Comparison of ENCODE assay signal across 8 cellular contexts in the genomic region with DNA sequence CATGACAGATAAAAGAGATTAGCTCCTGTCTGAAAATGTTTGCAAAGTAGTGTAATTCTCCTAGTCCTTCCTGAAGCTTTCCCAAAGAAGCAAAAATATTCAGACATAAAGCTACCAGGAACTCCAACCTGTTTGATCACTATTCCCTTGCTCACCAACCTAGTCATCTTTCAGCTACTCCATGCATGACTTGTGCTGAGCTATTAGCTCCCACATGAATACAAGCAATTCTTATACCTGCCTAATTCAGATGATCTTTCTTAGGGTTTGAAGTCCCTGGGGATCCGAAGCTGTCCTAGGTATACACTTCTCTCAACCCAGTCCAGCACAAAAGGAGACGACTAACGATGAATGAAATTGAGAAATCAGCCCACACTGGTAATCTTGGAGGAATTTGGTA. TPM values are rescaled to one million over a fixed set of nuclear protein-coding genes. Genes with fewer than 3 reads are reported as not detected.
DNase-seq lines count a peak whose midpoint lies in the region; ATAC-seq and TF ChIP-seq lines count a peak whose summit lies in the region.

No MANE protein-coding gene starts in this region.

- peak; percentile 4 for ATAC-seq in body of pancreas
- ATAC-seq in GM18505 (IDR thresholded peaks at IDR 0.05; ENCODE audit: unreplicated experiment) = no peak
- ATAC-seq in HG03442 (IDR thresholded peaks at IDR 0.05; ENCODE audit: unreplicated experiment) = no peak

- H3K4me3 Mint-ChIP-seq in type B pancreatic cell = peak overlapping the region; percentile 99

- peak overlapping the region; percentile 99 for H3K27ac Mint-ChIP-seq in type B pancreatic cell

- peak overlapping the region in 6 of 11 experiments; percentile 80 to 93 (median 88); a peak in 8 of 22 replicates for H3K27ac ChIP-seq in BLaER1 treated with 17β-estradiol and CSF1 and Interleukin-3, amounts not matched to agents 10 nM and 100 nM
- H3K27ac ChIP-seq in KMS-11 = no peak overlapping the region
- peak overlapping the region; percentile 83 to 94 (median 84) for H3K27ac ChIP-seq in body of pancreas
- H3K27ac ChIP-seq in liver (ENCODE audit: low read depth in 1 of 2, low read length in 2 of 2) = peak overlapping the region; percentile 88 to 97

- WGBS in body of pancreas, 2 donors = 10 to 31% methylated on average over 3 of the region's 3 CpGs
- WGBS in liver = 23% methylated on average over 3 of the region's 3 CpGs

- DNase-seq in body of pancreas = no peak
- no peak for DNase-seq in type B pancreatic cell (ENCODE audit: extremely low spot score, unreplicated experiment)
- no peak for DNase-seq in NCI-H187 treated with DMSO at 0.1 percent for 48 hours (lab: John Stamatoyannopoulos, UW)

- TF ChIP-seq RAD21 in liver (IDR thresholded peaks at IDR 0.05) = no peak

- intact Hi-C loops in body of pancreas (cut with DNase I) = no loop called here

- H3K9me3 ChIP-seq in BLaER1 treated with 17β-estradiol and CSF1 and Interleukin-3, amounts not matched to agents 10 nM and 100 nM (replicated peaks in 1 of 11) = peaks cover 0 to 5% (median 3%) of the 10 kb centered on the region in 11 experiments; a peak in 13 of 22 replicates
- H3K9me3 ChIP-seq in body of pancreas = no peaks in the 10 kb centered on the region
- H3K9me3 ChIP-seq in liver (ENCODE audit: control insufficient read depth in 4 of 4, low read length in 3 of 4) = no peaks in the 10 kb centered on the region

- H3K4me2 ChIP-seq in BLaER1 treated with 17β-estradiol and CSF1 and Interleukin-3, amounts not matched to agents 10 nM and 100 nM = peak overlapping the region; percentile 76 to 92 (median 86)
- peak overlapping the region; percentile 80 for H3K4me2 ChIP-seq in KMS-11

- H3K4me1 ChIP-seq in BLaER1 treated with 17β-estradiol and CSF1 and Interleukin-3, amounts not matched to agents 10 nM and 100 nM = peaks cover 10 to 32% (median 21%) of the 10 kb centered on the region in 10 experiments; a peak in 19 of 20 replicates
- H3K4me1 ChIP-seq in KMS-11 (ENCODE audit: low read depth, poor library complexity, severe bottlenecking) = peaks cover 5% of the 10 kb centered on the region
- peaks cover 16% of the 10 kb centered on the region for H3K4me1 ChIP-seq in body of pancreas
- H3K4me1 ChIP-seq in liver (ENCODE audit: control insufficient read depth in 4 of 4, insufficient read depth in 4 of 4, low read length in 3 of 4) = peaks cover 0 to 11% (median 3%) of the 10 kb centered on the region in 4 donors

- H3K9ac ChIP-seq in BLaER1 treated with 17β-estradiol and CSF1 and Interleukin-3, amounts not matched to agents 10 nM and 100 nM = peak overlapping the region in 5 of 11 experiments; percentile 78 to 90 (median 84); a peak in 8 of 22 replicates
- H3K9ac ChIP-seq in KMS-11 (0 out of 2 replicates have a peak overlapping the region, but pooled peaks have one; percentile 54), liver (ENCODE audit: low read depth in 1 of 2, low read length in 2 of 2) (peak overlapping the region in 1 of 2 donors; percentile 93)

- H3K4me1 Mint-ChIP-seq in type B pancreatic cell (ENCODE audit: unreplicated experiment) = peaks cover 24% of the 10 kb centered on the region

- H3K79me2 ChIP-seq in KMS-11 (ENCODE audit: insufficient read depth, low read depth) = no peaks in the 10 kb centered on the region

- no peaks in the 10 kb centered on the region for H3K9me3 Mint-ChIP-seq in type B pancreatic cell

- peak overlapping the region; percentile 93 for H2AFZ ChIP-seq in KMS-11 (ENCODE audit: low read depth)

- no peak for TF ChIP-seq CTCF in KMS-11 (conservative IDR thresholded peaks at IDR 0.05; ENCODE audit: low read depth, low read length)
- TF ChIP-seq CTCF in body of pancreas (IDR thresholded peaks at IDR 0.05) = no peak
- TF ChIP-seq CTCF in liver (IDR thresholded peaks at IDR 0.05; ENCODE audit: low read depth, low read length, missing input control) = no peak
- TF ChIP-seq CTCF in type B pancreatic cell (conservative IDR thresholded peaks at IDR 0.05) = no peak

- H3K4me3 ChIP-seq in BLaER1 treated with 17β-estradiol and CSF1 and Interleukin-3, amounts not matched to agents 10 nM and 100 nM = peak overlapping the region in 9 of 10 experiments; percentile 53 to 75 (median 64); a peak in 12 of 20 replicates
- H3K4me3 ChIP-seq in KMS-11 (IDR thresholded peaks at IDR 0.05; ENCODE audit: insufficient read depth, low read depth, low read length) (no peak overlapping the region), body of pancreas (no peak overlapping the region), liver (ENCODE audit: low read depth in 1 of 3, low read length in 3 of 3) (peak overlapping the region; percentile 29 to 71 (median 65))

- no peaks in the 10 kb centered on the region for H4K20me1 ChIP-seq in BLaER1 treated with 17β-estradiol and CSF1 and Interleukin-3, amounts not matched to agents 10 nM and 100 nM
- H4K20me1 ChIP-seq in KMS-11 (ENCODE audit: insufficient read depth) = no peaks in the 10 kb centered on the region

- H3K36me3 Mint-ChIP-seq in type B pancreatic cell = peaks cover 7% of the 10 kb centered on the region

- no peak for TF ChIP-seq POLR2A in body of pancreas (IDR thresholded peaks at IDR 0.05)
- TF ChIP-seq POLR2A in GM18505 (IDR thresholded peaks at IDR 0.05; ENCODE audit: borderline replicate concordance, extremely low read depth, insufficient read depth, insufficient read length) = no peak

- H3K27me3 Mint-ChIP-seq in type B pancreatic cell = no peaks in the 10 kb centered on the region

- H3K27me3 ChIP-seq in BLaER1 treated with 17β-estradiol and CSF1 and Interleukin-3, amounts not matched to agents 10 nM and 100 nM = no peaks in the 10 kb centered on the region; a peak in 1 of 22 replicates
- H3K27me3 ChIP-seq in KMS-11 (ENCODE audit: insufficient read depth, low read depth) = no peaks in the 10 kb centered on the region
- no peaks in the 10 kb centered on the region for H3K27me3 ChIP-seq in body of pancreas
- H3K27me3 ChIP-seq in liver (ENCODE audit: control insufficient read depth in 4 of 4, insufficient read depth in 4 of 4, low read length in 3 of 4) = no peaks in the 10 kb centered on the region

- no peaks in the 10 kb centered on the region for H3K36me3 ChIP-seq in BLaER1 treated with 17β-estradiol and CSF1 and Interleukin-3, amounts not matched to agents 10 nM and 100 nM
- H3K36me3 ChIP-seq in KMS-11 (ENCODE audit: insufficient read depth) (no peaks in the 10 kb centered on the region), body of pancreas (replicated peaks in 1 of 2; ENCODE audit: insufficient read depth in 1 of 2, low read depth in 2 of 2) (no peaks in the 10 kb centered on the region), liver (ENCODE audit: control insufficient read depth in 4 of 4, insufficient read depth in 3 of 4, low read depth in 1 of 4, low read length in 3 of 4) (peaks cover 0 to 2% (median 0%) of the 10 kb centered on the region in 4 donors)

TF ChIP-seq in liver, 16 proteins besides CTCF, POLR2A, EP300 and RAD21 (continues in another document):
- TF ChIP-seq TAF1 (conservative IDR thresholded peaks at IDR 0.05) (no peak), EGR1 (IDR thresholded peaks at IDR 0.05; ENCODE audit: low read depth in 2 of 2) (no peak), RXRA (IDR thresholded peaks at IDR 0.05) (no peak), HNF4A (conservative IDR thresholded peaks at IDR 0.05) (no peak), JUND (IDR thresholded peaks at IDR 0.05) (no peak), YY1 (IDR thresholded peaks at IDR 0.05) (no peak), SP1 (IDR thresholded peaks at IDR 0.05) (no peak), FOXA2 (IDR thresholded peaks at IDR 0.05) (no peak)
- TF ChIP-seq, protein P1, sequence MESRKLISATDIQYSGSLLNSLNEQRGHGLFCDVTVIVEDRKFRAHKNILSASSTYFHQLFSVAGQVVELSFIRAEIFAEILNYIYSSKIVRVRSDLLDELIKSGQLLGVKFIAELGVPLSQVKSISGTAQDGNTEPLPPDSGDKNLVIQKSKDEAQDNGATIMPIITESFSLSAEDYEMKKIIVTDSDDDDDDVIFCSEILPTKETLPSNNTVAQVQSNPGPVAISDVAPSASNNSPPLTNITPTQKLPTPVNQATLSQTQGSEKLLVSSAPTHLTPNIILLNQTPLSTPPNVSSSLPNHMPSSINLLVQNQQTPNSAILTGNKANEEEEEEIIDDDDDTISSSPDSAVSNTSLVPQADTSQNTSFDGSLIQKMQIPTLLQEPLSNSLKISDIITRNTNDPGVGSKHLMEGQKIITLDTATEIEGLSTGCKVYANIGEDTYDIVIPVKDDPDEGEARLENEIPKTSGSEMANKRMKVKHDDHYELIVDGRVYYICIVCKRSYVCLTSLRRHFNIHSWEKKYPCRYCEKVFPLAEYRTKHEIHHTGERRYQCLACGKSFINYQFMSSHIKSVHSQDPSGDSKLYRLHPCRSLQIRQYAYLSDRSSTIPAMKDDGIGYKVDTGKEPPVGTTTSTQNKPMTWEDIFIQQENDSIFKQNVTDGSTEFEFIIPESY (IDR thresholded peaks at IDR 0.05) = no peak
- TF ChIP-seq, protein P2, sequence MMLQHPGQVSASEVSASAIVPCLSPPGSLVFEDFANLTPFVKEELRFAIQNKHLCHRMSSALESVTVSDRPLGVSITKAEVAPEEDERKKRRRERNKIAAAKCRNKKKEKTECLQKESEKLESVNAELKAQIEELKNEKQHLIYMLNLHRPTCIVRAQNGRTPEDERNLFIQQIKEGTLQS (IDR thresholded peaks at IDR 0.05) = no peak

RNA-seq across cellular contexts. Expression of a gene that starts 0.7 kb away (rescaled TPM):
- total RNA-seq in body of pancreas (1 to 10 TPM in 1 of 2 donors, under 1 TPM in 1; 0.99 to 8.6 TPM), liver (1 to 10 TPM; 4.2 to 9.5 TPM), type B pancreatic cell (ENCODE audit: low replicate concordance) (9.5 and 9.6 TPM in 2 replicates)
- 1 to 10 TPM; 6.4 to 9.4 TPM for polyA plus RNA-seq in liver

RNA-seq across cellular contexts. Expression of a gene that starts 35.7 kb away (rescaled TPM):
- total RNA-seq in body of pancreas (10 to 100 TPM; 18.8 to 25.9 TPM), liver (10 to 100 TPM; 29.5 to 33.0 TPM), type B pancreatic cell (ENCODE audit: low replicate concordance) (44.2 and 50.8 TPM in 2 replicates)
- polyA plus RNA-seq in liver = 10 to 100 TPM; 11.2 to 13.7 TPM

Comparison
In these comparisons a context has a peak if more than half of its experiments do, and no peak if none do; other contexts are left out.
1. H3K4me3 ChIP-seq: peak in BLaER1 treated with 17β-estradiol and CSF1 and Interleukin-3, amounts not matched to agents 10 nM and 100 nM (9 of 10) and liver (3 of 3); none in KMS-11 (single experiment) and body of pancreas (0 of 2).